16 cellular contexts compared by ENCODE assay signal in genomic region chr12:121299662-121300061, GRCh38.
"Had no signal": no experiment of that assay in that cellular context is flagged by ENCODE, and none has a peak within 500 bp of the region (broad histone marks: within the 10 kb centered on the region; RNA-seq: fewer than 3 reads in every experiment).

No MANE protein-coding gene starts in this region.

- H3K9me3 Mint-ChIP-seq: activated CD8-positive, alpha-beta T cell treated with anti-CD3 and anti-CD28 coated beads for 36 hours; activated naive CD8-positive, alpha-beta T cell treated with anti-CD3 and anti-CD28 coated beads for 36 hours; activated T-cell treated with anti-CD3 and anti-CD28 coated beads, Interleukin-2, amount 50 U/mL, for 72 hours; central memory CD8-positive, alpha-beta T cell; nephron; stimulated activated naive CD8-positive, alpha-beta T cell treated with anti-CD3 and anti-CD28 coated beads, Interleukin-15, Interleukin-2, amounts not matched to agents 100 ng/mL and 50 ng/mL, for 24 hours; type B pancreatic cell had no signal

- H3K27ac ChIP-seq: body of pancreas, coronary artery, esophagus muscularis mucosa, right lobe of liver, WERI-Rb-1 had no signal

- H3K4me3 ChIP-seq: body of pancreas, coronary artery, esophagus muscularis mucosa, right lobe of liver, smooth muscle cell had no signal

- H3K9me3 ChIP-seq: body of pancreas, esophagus muscularis mucosa, right lobe of liver had no signal

- DNase-seq: activated CD4-positive, alpha-beta T cell treated with anti-CD3 and anti-CD28 coated beads for 48 hours; activated CD8-positive, alpha-beta T cell treated with anti-CD3 and anti-CD28 coated beads for 36 hours; activated gamma-delta T cell; activated naive CD8-positive, alpha-beta T cell treated with anti-CD3 and anti-CD28 coated beads for 36 hours; activated T-cell treated with anti-CD3 and anti-CD28 coated beads, Interleukin-2, amount 50 U/mL, for 72 hours; body of pancreas; kidney glomerular epithelial cell; WERI-Rb-1 had no signal

- H3K36me3 Mint-ChIP-seq: activated naive CD8-positive, alpha-beta T cell treated with anti-CD3 and anti-CD28 coated beads for 36 hours; type B pancreatic cell had no signal

- ATAC-seq: activated CD8-positive, alpha-beta T cell treated with anti-CD3 and anti-CD28 coated beads for 36 hours; activated T-cell treated with anti-CD3 and anti-CD28 coated beads, Interleukin-2, amount 50 U/mL, for 72 hours; body of pancreas; right lobe of liver had no signal

- H3K4me3 Mint-ChIP-seq: activated CD8-positive, alpha-beta T cell treated with anti-CD3 and anti-CD28 coated beads for 36 hours; activated naive CD8-positive, alpha-beta T cell treated with anti-CD3 and anti-CD28 coated beads for 36 hours; activated T-cell treated with anti-CD3 and anti-CD28 coated beads, Interleukin-2, amount 50 U/mL, for 72 hours; central memory CD8-positive, alpha-beta T cell; stimulated activated naive CD8-positive, alpha-beta T cell treated with anti-CD3 and anti-CD28 coated beads, Interleukin-15, Interleukin-2, amounts not matched to agents 100 ng/mL and 50 ng/mL, for 24 hours had no signal

- H3K27ac Mint-ChIP-seq: activated CD8-positive, alpha-beta T cell treated with anti-CD3 and anti-CD28 coated beads for 36 hours; activated naive CD8-positive, alpha-beta T cell treated with anti-CD3 and anti-CD28 coated beads for 36 hours; activated T-cell treated with anti-CD3 and anti-CD28 coated beads, Interleukin-2, amount 50 U/mL, for 72 hours; stimulated activated naive CD8-positive, alpha-beta T cell treated with anti-CD3 and anti-CD28 coated beads, Interleukin-15, Interleukin-2, amounts not matched to agents 100 ng/mL and 50 ng/mL, for 24 hours had no signal

- H3K36me3 ChIP-seq: esophagus muscularis mucosa, right lobe of liver had no signal

- H3K27me3 Mint-ChIP-seq: activated CD8-positive, alpha-beta T cell treated with anti-CD3 and anti-CD28 coated beads for 36 hours; activated naive CD8-positive, alpha-beta T cell treated with anti-CD3 and anti-CD28 coated beads for 36 hours; central memory CD8-positive, alpha-beta T cell; stimulated activated naive CD8-positive, alpha-beta T cell treated with anti-CD3 and anti-CD28 coated beads, Interleukin-15, Interleukin-2, amounts not matched to agents 100 ng/mL and 50 ng/mL, for 24 hours; type B pancreatic cell had no signal

- H3K27me3 ChIP-seq: body of pancreas, esophagus muscularis mucosa, right lobe of liver had no signal

- H3K4me2 ChIP-seq: smooth muscle cell had no signal
